In genomic region chr2:11558206-11558886, GRCh38 we compare ENCODE assay signal across 26 cellular contexts. TPM values are rescaled to one million over a fixed set of nuclear protein-coding genes. Genes with fewer than 3 reads are reported as not detected.
DNase-seq lines count a peak whose midpoint lies in the region; ATAC-seq, FAIRE-seq and TF ChIP-seq lines count a peak whose summit lies in the region.
"Had no signal": no experiment of that assay in that cellular context is flagged by ENCODE, and none has a peak within 500 bp of the region (broad histone marks: within the 10 kb centered on the region; RNA-seq: fewer than 3 reads in every experiment).

No MANE protein-coding gene starts in this region.

- peak overlapping the region in 3 of 12 donors; percentile 9 to 38 (median 24) for H3K27ac ChIP-seq in heart left ventricle
- H3K27ac ChIP-seq: tibial nerve had no signal

- CTCF ChIA-PET in activated CD8-positive, alpha-beta T cell treated with anti-CD3 and anti-CD28 coated beads, Interleukin-2, amount 10 ng/mL, durations not matched to agents 7 days and 5 days (lab: Charles Lee): interaction anchor here (1.3 kb wide), 1 partner anchor 24 kb away, joined by 6 read pairs; no protein-coding TSS in a partner anchor

- POLR2A ChIA-PET in activated CD8-positive, alpha-beta T cell treated with anti-CD3 and anti-CD28 coated beads, Interleukin-2, amount 10 ng/mL, durations not matched to agents 7 days and 5 days (lab: Charles Lee): no interaction called here

- ATAC-seq in heart left ventricle: peak; percentile 85 to 91 (median 86)
- no peak for ATAC-seq in activated CD8-positive, alpha-beta T cell treated with anti-CD3 and anti-CD28 coated beads, Interleukin-2, amount 10 ng/mL, durations not matched to agents 7 days and 5 days
- ATAC-seq in GM18498 (IDR thresholded peaks at IDR 0.05; ENCODE audit: unreplicated experiment): no peak
- ATAC-seq: natural killer cell treated with Interleukin-12 subunit alpha and Interleukin-12 subunit beta and Interleukin-15 and Interleukin-18, amount 100 ng/mL, for 72 hours; stimulated activated naive CD8-positive, alpha-beta T cell treated with anti-CD3 and anti-CD28 coated beads, Interleukin-15, Interleukin-2, amounts not matched to agents 100 U/mL and 50 U/mL, for 24 hours had no signal

- no peak for TF ChIP-seq POLR2A in heart left ventricle (IDR thresholded peaks at IDR 0.05)

- TF ChIP-seq CTCF in heart left ventricle (IDR thresholded peaks at IDR 0.05): no peak

- H3K27me3 ChIP-seq in heart left ventricle: peaks cover 0 to 14% (median 0%) of the 10 kb centered on the region in 9 donors
- H3K27me3 ChIP-seq: tibial nerve had no signal

- peaks cover 0 to 14% (median under 1%) of the 10 kb centered on the region in 12 donors for H3K4me1 ChIP-seq in heart left ventricle
- H3K4me1 ChIP-seq: tibial nerve had no signal

- FAIRE-seq in GM19239 (lab: Jason Lieb, UNC): no peak
- FAIRE-seq: bronchial epithelial cell, GM12891, H54, islet of Langerhans had no signal

- DNase-seq in activated CD8-positive, alpha-beta memory T cell treated with anti-CD3 and anti-CD28 coated beads, Interleukin-2, amount 50 U/mL, for 48 hours: peak; percentile 18
- DNase-seq in activated CD8-positive, alpha-beta memory T cell treated with anti-CD3 and anti-CD28 coated beads for 24 hours: no peak
- peak in 2 of 5 donors; percentile 47 to 53 for DNase-seq in heart left ventricle
- DNase-seq in myocyte (ENCODE audit: low read depth): peak; percentile 69
- DNase-seq in activated CD8-positive, alpha-beta T cell treated with anti-CD3 and anti-CD28 coated beads, Interleukin-2, amount 10 ng/mL, durations not matched to agents 7 days and 5 days: no peak
- no peak for DNase-seq in SHP77 treated with DMSO at 0.1 percent for 48 hours (lab: John Stamatoyannopoulos, UW)
- no peak for DNase-seq in GM19239 (ENCODE audit: insufficient read length, low spot score)
- DNase-seq: activated CD4-positive, alpha-beta T cell treated with anti-CD3 and anti-CD28 coated beads, Interleukin-2, amount 50 U/mL, for 48 hours; activated naive CD4-positive, alpha-beta T cell; amniotic stem cell; DMS79; hypothalamus; Kasumi-1; mammary epithelial cell; NCI-H1105 treated with DMSO at 0.1 percent for 48 hours; NCI-H510A; stimulated activated naive CD8-positive, alpha-beta T cell treated with anti-CD3 and anti-CD28 coated beads, Interleukin-15, Interleukin-2, amounts not matched to agents 100 U/mL and 50 U/mL, for 24 hours had no signal

- peaks cover 27% of the 10 kb centered on the region for H3K27me3 Mint-ChIP-seq in activated CD8-positive, alpha-beta T cell treated with anti-CD3 and anti-CD28 coated beads, Interleukin-2, amount 10 ng/mL, durations not matched to agents 7 days and 5 days (ENCODE audit: low read depth)

- no peaks in the 10 kb centered on the region for H3K9me3 ChIP-seq in heart left ventricle
- H3K9me3 ChIP-seq: tibial nerve had no signal

- H3K4me3 Mint-ChIP-seq in activated CD8-positive, alpha-beta T cell treated with anti-CD3 and anti-CD28 coated beads, Interleukin-2, amount 10 ng/mL, durations not matched to agents 7 days and 5 days: no peak overlapping the region
- H3K4me3 Mint-ChIP-seq: dendritic cell treated with granulocyte-macrophage colony-stimulating factor and Interleukin-4, amounts not matched to agents 40 ng/mL and 50 ng/mL, for 4 days; natural killer cell treated with Interleukin-12 subunit alpha and Interleukin-12 subunit beta and Interleukin-15 and Interleukin-18, amount 100 ng/mL, for 72 hours; T-helper 1 cell treated with Interleukin-12 subunit alpha and Interleukin-12 subunit beta and Interleukin-4 antibody, amounts not matched to agents 30 μg/mL and 1 μg/mL, for 36 hours had no signal

- intact Hi-C loops in heart left ventricle (cut with DNase I): no loop called here

- no peak overlapping the region for H3K27ac Mint-ChIP-seq in activated CD8-positive, alpha-beta T cell treated with anti-CD3 and anti-CD28 coated beads, Interleukin-2, amount 10 ng/mL, durations not matched to agents 7 days and 5 days
- H3K27ac Mint-ChIP-seq: dendritic cell treated with granulocyte-macrophage colony-stimulating factor and Interleukin-4, amounts not matched to agents 40 ng/mL and 50 ng/mL, for 4 days; natural killer cell treated with Interleukin-12 subunit alpha and Interleukin-12 subunit beta and Interleukin-15 and Interleukin-18, amount 100 ng/mL, for 72 hours; T-helper 1 cell treated with Interleukin-12 subunit alpha and Interleukin-12 subunit beta and Interleukin-4 antibody, amounts not matched to agents 30 μg/mL and 1 μg/mL, for 36 hours had no signal

- H3K4me1 Mint-ChIP-seq in activated CD8-positive, alpha-beta T cell treated with anti-CD3 and anti-CD28 coated beads, Interleukin-2, amount 10 ng/mL, durations not matched to agents 7 days and 5 days (ENCODE audit: low read depth): peaks cover 6% of the 10 kb centered on the region

- 35 to 44% (median 40%) methylated on average over 9 to 10 of the region's 10 CpGs for WGBS in heart left ventricle, 4 donors

- H3K4me3 ChIP-seq in heart left ventricle: no peak overlapping the region
- H3K4me3 ChIP-seq: tibial nerve had no signal

- H3K9me3 Mint-ChIP-seq in activated CD8-positive, alpha-beta T cell treated with anti-CD3 and anti-CD28 coated beads, Interleukin-2, amount 10 ng/mL, durations not matched to agents 7 days and 5 days (ENCODE audit: insufficient read depth): no peaks in the 10 kb centered on the region
- H3K9me3 Mint-ChIP-seq: dendritic cell treated with granulocyte-macrophage colony-stimulating factor and Interleukin-4, amounts not matched to agents 40 ng/mL and 50 ng/mL, for 4 days; natural killer cell treated with Interleukin-12 subunit alpha and Interleukin-12 subunit beta and Interleukin-15 and Interleukin-18, amount 100 ng/mL, for 72 hours; T-helper 1 cell treated with Interleukin-12 subunit alpha and Interleukin-12 subunit beta and Interleukin-4 antibody, amounts not matched to agents 30 μg/mL and 1 μg/mL, for 36 hours had no signal

- H3K36me3 ChIP-seq in heart left ventricle: no peaks in the 10 kb centered on the region

- H3K36me3 Mint-ChIP-seq in activated CD8-positive, alpha-beta T cell treated with anti-CD3 and anti-CD28 coated beads, Interleukin-2, amount 10 ng/mL, durations not matched to agents 7 days and 5 days (ENCODE audit: low read depth): no peaks in the 10 kb centered on the region
- H3K36me3 Mint-ChIP-seq: natural killer cell treated with Interleukin-12 subunit alpha and Interleukin-12 subunit beta and Interleukin-15 and Interleukin-18, amount 100 ng/mL, for 72 hours had no signal

RNA-seq across cellular contexts. Expression of gene GREB1, which starts 24.5 kb away (rescaled TPM):
- total RNA-seq in heart left ventricle (10 to 100 TPM in 1 of 9 donors, 1 to 10 TPM in 8; 3.1 to 11.5 (median 5.7) TPM), myocyte (0.24 and 0.52 TPM in 2 replicates)
- 1 to 10 TPM; 1.4 to 4.0 TPM for polyA plus RNA-seq in heart left ventricle
- 0.42 TPM for polyA plus RNA-seq in myocyte (2012)
- under 1 TPM; 0.42 to 0.68 TPM for total RNA-seq in activated CD8-positive, alpha-beta T cell treated with anti-CD3 and anti-CD28 coated beads, Interleukin-2, amount 10 ng/mL, durations not matched to agents 7 days and 5 days

Comparison
In these comparisons a context has a peak if more than half of its experiments do, and no peak if none do; other contexts are left out.
1. DNase-seq: peak in activated CD8-positive, alpha-beta memory T cell treated with anti-CD3 and anti-CD28 coated beads, Interleukin-2, amount 50 U/mL, for 48 hours (single experiment) and myocyte (single experiment); none in activated CD8-positive, alpha-beta memory T cell treated with anti-CD3 and anti-CD28 coated beads for 24 hours (single experiment), activated CD8-positive, alpha-beta T cell treated with anti-CD3 and anti-CD28 coated beads, Interleukin-2, amount 10 ng/mL, durations not matched to agents 7 days and 5 days (single experiment), SHP77 treated with DMSO at 0.1 percent for 48 hours (single experiment) and GM19239 (single experiment).
2. ATAC-seq: peak in heart left ventricle (4 of 4); none in activated CD8-positive, alpha-beta T cell treated with anti-CD3 and anti-CD28 coated beads, Interleukin-2, amount 10 ng/mL, durations not matched to agents 7 days and 5 days (single experiment) and GM18498 (single experiment).